Comparison of ENCODE assay signal across 25 cellular contexts in genomic region chr3:94349310-94349848, GRCh38.
"Had no signal": no experiment of that assay in that cellular context is flagged by ENCODE, and none has a peak within 500 bp of the region (broad histone marks: within the 10 kb centered on the region; RNA-seq: fewer than 3 reads in every experiment).

No MANE protein-coding gene starts in this region.

- H3K27ac Mint-ChIP-seq: activated CD4-positive, alpha-beta T cell treated with anti-CD3 and anti-CD28 coated beads, Interleukin-2, amount 10 ng/mL, durations not matched to agents 24 days and 14 days; activated CD8-positive, alpha-beta memory T cell treated with anti-CD3 and anti-CD28 coated beads, Interleukin-2, amount 10 ng/mL, durations not matched to agents 7 days and 5 days; activated CD8-positive, alpha-beta T cell treated with anti-CD3 and anti-CD28 coated beads for 36 hours; activated naive CD4-positive, alpha-beta T cell treated with anti-CD3 and anti-CD28 coated beads, Interleukin-2, amount 10 ng/mL, durations not matched to agents 7 days and 5 days; brain; dendritic cell treated with granulocyte-macrophage colony-stimulating factor and Interleukin-4, amounts not matched to agents 40 ng/mL and 50 ng/mL, for 4 days; memory B cell; nephron; stimulated activated naive B cell treated with anti-CD40 and anti-IgM and Interleukin-4, amounts not matched to agents 10 μg/mL and 1 μg/mL and 100 μg/mL, for 72 hours; T-helper 17 cell had no signal

- H3K4me1 ChIP-seq: testis, uterus had no signal

- H3K27me3 Mint-ChIP-seq: activated CD4-positive, alpha-beta T cell treated with anti-CD3 and anti-CD28 coated beads, Interleukin-2, amount 10 ng/mL, durations not matched to agents 24 days and 14 days; activated CD8-positive, alpha-beta memory T cell treated with anti-CD3 and anti-CD28 coated beads, Interleukin-2, amount 10 ng/mL, durations not matched to agents 7 days and 5 days; activated CD8-positive, alpha-beta T cell treated with anti-CD3 and anti-CD28 coated beads for 36 hours; activated naive CD4-positive, alpha-beta T cell treated with anti-CD3 and anti-CD28 coated beads, Interleukin-2, amount 10 ng/mL, durations not matched to agents 7 days and 5 days; dendritic cell treated with granulocyte-macrophage colony-stimulating factor and Interleukin-4, amounts not matched to agents 40 ng/mL and 50 ng/mL, for 4 days; memory B cell; stimulated activated naive B cell treated with anti-CD40 and anti-IgM and Interleukin-4, amounts not matched to agents 10 μg/mL and 1 μg/mL and 100 μg/mL, for 72 hours; T-helper 17 cell had no signal

- H3K4me3 ChIP-seq: smooth muscle cell, testis, uterus had no signal

- H3K4me2 ChIP-seq: smooth muscle cell had no signal

- H3K4me1 Mint-ChIP-seq: activated CD4-positive, alpha-beta T cell treated with anti-CD3 and anti-CD28 coated beads, Interleukin-2, amount 10 ng/mL, durations not matched to agents 24 days and 14 days; activated CD8-positive, alpha-beta memory T cell treated with anti-CD3 and anti-CD28 coated beads, Interleukin-2, amount 10 ng/mL, durations not matched to agents 7 days and 5 days; activated naive CD4-positive, alpha-beta T cell treated with anti-CD3 and anti-CD28 coated beads, Interleukin-2, amount 10 ng/mL, durations not matched to agents 7 days and 5 days; brain; memory B cell; nephron; stimulated activated naive B cell treated with anti-CD40 and anti-IgM and Interleukin-4, amounts not matched to agents 10 μg/mL and 1 μg/mL and 100 μg/mL, for 72 hours; T-helper 17 cell had no signal

- H3K9me3 ChIP-seq: testis, uterus had no signal

- H3K27me3 ChIP-seq: testis, uterus had no signal

- H3K36me3 Mint-ChIP-seq: activated CD8-positive, alpha-beta memory T cell treated with anti-CD3 and anti-CD28 coated beads, Interleukin-2, amount 10 ng/mL, durations not matched to agents 7 days and 5 days; activated naive CD4-positive, alpha-beta T cell treated with anti-CD3 and anti-CD28 coated beads, Interleukin-2, amount 10 ng/mL, durations not matched to agents 7 days and 5 days; brain; memory B cell; stimulated activated naive B cell treated with anti-CD40 and anti-IgM and Interleukin-4, amounts not matched to agents 10 μg/mL and 1 μg/mL and 100 μg/mL, for 72 hours had no signal

- H3K4me3 Mint-ChIP-seq: activated CD4-positive, alpha-beta T cell treated with anti-CD3 and anti-CD28 coated beads, Interleukin-2, amount 10 ng/mL, durations not matched to agents 24 days and 14 days; activated CD8-positive, alpha-beta memory T cell treated with anti-CD3 and anti-CD28 coated beads, Interleukin-2, amount 10 ng/mL, durations not matched to agents 7 days and 5 days; activated CD8-positive, alpha-beta T cell treated with anti-CD3 and anti-CD28 coated beads for 36 hours; activated naive CD4-positive, alpha-beta T cell treated with anti-CD3 and anti-CD28 coated beads, Interleukin-2, amount 10 ng/mL, durations not matched to agents 7 days and 5 days; brain; dendritic cell treated with granulocyte-macrophage colony-stimulating factor and Interleukin-4, amounts not matched to agents 40 ng/mL and 50 ng/mL, for 4 days; memory B cell; nephron; stimulated activated naive B cell treated with anti-CD40 and anti-IgM and Interleukin-4, amounts not matched to agents 10 μg/mL and 1 μg/mL and 100 μg/mL, for 72 hours; T-helper 17 cell had no signal

- H3K27ac ChIP-seq: testis, uterus had no signal

- ATAC-seq: activated CD4-positive, CD25-positive, alpha-beta regulatory T cell treated with anti-CD3 and anti-CD28 coated beads, Interleukin-2, amount 50 U/mL, for 24 hours; activated CD8-positive, alpha-beta memory T cell treated with anti-CD3 and anti-CD28 coated beads, Interleukin-2, amount 10 ng/mL, durations not matched to agents 7 days and 5 days; activated CD8-positive, alpha-beta T cell treated with anti-CD3 and anti-CD28 coated beads for 36 hours; sciatic nerve; stimulated activated naive B cell treated with anti-CD40 and anti-IgM and Interleukin-4, amounts not matched to agents 10 μg/mL and 1 μg/mL and 100 μg/mL, for 72 hours; T-helper 17 cell had no signal

- DNase-seq: activated CD4-positive, alpha-beta T cell treated with anti-CD3 and anti-CD28 coated beads, Interleukin-2, amount 10 ng/mL, durations not matched to agents 24 days and 14 days; activated CD8-positive, alpha-beta memory T cell treated with anti-CD3 and anti-CD28 coated beads, Interleukin-2, amount 10 ng/mL, durations not matched to agents 7 days and 5 days; activated CD8-positive, alpha-beta T cell treated with anti-CD3 and anti-CD28 coated beads for 36 hours; activated effector memory CD4-positive, alpha-beta T cell treated with anti-CD3 and anti-CD28 coated beads, Interleukin-2, amount 50 U/mL, for 16 hours; activated naive CD4-positive, alpha-beta T cell treated with anti-CD3 and anti-CD28 coated beads, Interleukin-2, amount 10 ng/mL, durations not matched to agents 7 days and 5 days; activated T-cell treated with anti-CD3 and anti-CD28 coated beads for 4 hours; effector CD8-positive, alpha-beta T cell; foreskin melanocyte; occipital lobe; posterior cingulate gyrus; stimulated activated CD4-positive, alpha-beta T cell treated with anti-CD3 and anti-CD28 coated beads, Interleukin-15, amount 100 ng/mL, for 24 hours; stimulated activated CD4-positive, alpha-beta T cell treated with anti-CD3 and anti-CD28 coated beads, Interleukin-2, amount 100 ng/mL, for 48 hours; stimulated activated CD8-positive, alpha-beta memory T cell treated with anti-CD3 and anti-CD28 coated beads, Interleukin-4, amount 100 ng/mL, for 48 hours; stimulated activated naive B cell treated with anti-CD40 and anti-IgM and Interleukin-4, amounts not matched to agents 10 μg/mL and 1 μg/mL and 100 μg/mL, for 72 hours; T-helper 17 cell; testis; trophoblast cell; uterus had no signal

- H3K36me3 ChIP-seq: uterus had no signal
